1 cellular context compared by ENCODE assay signal in the genomic region with DNA sequence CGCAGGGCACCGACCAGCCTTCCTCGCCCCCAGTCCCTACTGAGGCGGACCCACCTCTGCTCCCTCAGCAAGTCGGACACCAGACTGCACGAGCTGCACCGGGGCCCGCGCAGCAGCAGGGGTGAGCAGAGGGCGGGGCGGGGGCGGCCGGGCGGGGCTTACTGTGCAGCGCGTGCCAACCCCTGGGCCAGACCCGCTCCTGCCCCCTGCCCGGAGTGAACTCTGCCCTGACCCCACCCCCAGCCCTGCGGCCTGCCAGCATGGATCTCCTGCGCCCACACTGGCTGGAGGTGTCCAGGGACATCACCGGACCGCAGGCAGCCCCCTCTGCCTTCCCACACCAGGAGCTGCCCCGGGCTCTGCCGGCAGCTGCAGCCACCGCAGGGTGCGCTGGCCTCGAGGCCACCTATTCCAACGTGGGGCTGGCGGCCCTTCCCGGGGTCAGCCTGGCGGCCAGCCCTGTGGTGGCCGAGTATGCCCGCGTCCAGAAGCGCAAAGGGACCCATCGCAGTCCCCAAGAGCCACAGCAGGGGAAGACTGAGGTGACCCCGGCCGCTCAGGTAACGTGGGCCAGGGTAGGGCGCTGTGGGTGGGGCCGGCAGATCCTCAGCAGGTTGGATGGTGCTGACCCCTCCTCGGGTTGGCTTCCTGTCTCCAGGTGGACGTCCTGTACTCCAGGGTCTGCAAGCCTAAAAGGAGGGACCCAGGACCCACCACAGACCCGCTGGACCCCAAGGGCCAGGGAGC.
TF ChIP-seq lines count a peak whose summit lies in the region.

No MANE protein-coding gene starts in this region.

TF ChIP-seq in HepG2, 621 proteins besides CTCF, POLR2A, EP300 and RAD21 (continued from another document and continues in another):
- TF ChIP-seq ESRRA (CRISPR knock-in tag; IDR thresholded peaks at IDR 0.05; ENCODE audit: low read depth) (peak; percentile 81), ZNF460 (CRISPR knock-in tag; IDR thresholded peaks at IDR 0.05; ENCODE audit: borderline replicate concordance) (no peak), ZNF788 (CRISPR knock-in tag; IDR thresholded peaks at IDR 0.05; ENCODE audit: borderline replicate concordance) (peak; percentile 94), ARHGAP35 (CRISPR knock-in tag; IDR thresholded peaks at IDR 0.05; ENCODE audit: borderline replicate concordance) (no peak; the same call in 1 of the 2 replicates), MED1 (CRISPR knock-in tag; IDR thresholded peaks at IDR 0.05) (peak; percentile 86), SMARCE1 (IDR thresholded peaks at IDR 0.05; ENCODE audit: borderline replicate concordance) (no peak), ZFP37 (CRISPR knock-in tag; IDR thresholded peaks at IDR 0.05; ENCODE audit: borderline replicate concordance) (peak; percentile 30; the same call in 1 of the 2 replicates), NRL (CRISPR knock-in tag; IDR thresholded peaks at IDR 0.05; ENCODE audit: borderline replicate concordance) (peak; percentile 95; the same call in 1 of the 2 replicates), ZNF841 (CRISPR knock-in tag; IDR thresholded peaks at IDR 0.05; ENCODE audit: borderline replicate concordance) (0 out of 2 replicates have a peak, but pooled peaks have one; percentile 79), ZNF331 (CRISPR knock-in tag; IDR thresholded peaks at IDR 0.05) (peak; percentile 79; the same call in 1 of the 2 replicates), POLR2AphosphoS5 (IDR thresholded peaks at IDR 0.05; ENCODE audit: low read depth, low read length) (peak; percentile 97), HNF4G (IDR thresholded peaks at IDR 0.05; ENCODE audit: borderline replicate concordance, low read depth, low read length) (peak; percentile 96), HNF4G (CRISPR knock-in tag; IDR thresholded peaks at IDR 0.05; ENCODE audit: borderline replicate concordance, low read depth) (peak; percentile 93), ZFY (CRISPR knock-in tag; IDR thresholded peaks at IDR 0.05) (peak; percentile 91), KLF13 (CRISPR knock-in tag; IDR thresholded peaks at IDR 0.05) (peak; percentile 94; the same call in 1 of the 2 replicates), ZNF432 (CRISPR knock-in tag; IDR thresholded peaks at IDR 0.05; ENCODE audit: borderline replicate concordance) (no peak), HNF4A (CRISPR knock-in tag; IDR thresholded peaks at IDR 0.05) (peak; percentile 95), MED13 (CRISPR knock-in tag; IDR thresholded peaks at IDR 0.05) (peak; percentile 98), ZNF557 (CRISPR knock-in tag; IDR thresholded peaks at IDR 0.05) (peak; percentile 60; the same call in 1 of the 2 replicates), ZFP90 (CRISPR knock-in tag; IDR thresholded peaks at IDR 0.05; ENCODE audit: borderline replicate concordance) (peak; percentile 84), ZNF333 (CRISPR knock-in tag; IDR thresholded peaks at IDR 0.05; ENCODE audit: borderline replicate concordance) (no peak; the same call in 1 of the 2 replicates), ZBTB7B (CRISPR knock-in tag; IDR thresholded peaks at IDR 0.05) (0 out of 2 replicates have a peak, but pooled peaks have one; percentile 28), BCL6 (CRISPR knock-in tag; IDR thresholded peaks at IDR 0.05) (peak; percentile 72; the same call in 1 of the 2 replicates), HOXD1 (CRISPR knock-in tag; IDR thresholded peaks at IDR 0.05) (peak; percentile 76; the same call in 1 of the 2 replicates), HIVEP1 (CRISPR knock-in tag; IDR thresholded peaks at IDR 0.05) (peak; percentile 88), NAIF1 (CRISPR knock-in tag; IDR thresholded peaks at IDR 0.05; ENCODE audit: borderline replicate concordance) (no peak), ZNF256 (CRISPR knock-in tag; conservative IDR thresholded peaks at IDR 0.05) (peak; percentile 57; the same call in 1 of the 2 replicates), TEAD3 (CRISPR knock-in tag; optimal IDR thresholded peaks at IDR 0.05; ENCODE audit: borderline replicate concordance) (peak; percentile 86), SP2 (CRISPR knock-in tag; IDR thresholded peaks at IDR 0.05) (peak; percentile 12), ZNF335 (CRISPR knock-in tag; IDR thresholded peaks at IDR 0.05) (peak; percentile 83), MEIS1 (CRISPR knock-in tag; IDR thresholded peaks at IDR 0.05; ENCODE audit: borderline replicate concordance) (peak; percentile 74), MEIS2 (CRISPR knock-in tag; IDR thresholded peaks at IDR 0.05) (peak; percentile 57; the same call in 1 of the 2 replicates), SIN3A (IDR thresholded peaks at IDR 0.05; ENCODE audit: borderline replicate concordance, low read depth, low read length) (peak; percentile 92), SALL1 (CRISPR knock-in tag; IDR thresholded peaks at IDR 0.05) (peak; percentile 73; the same call in 1 of the 2 replicates)
- TF ChIP-seq, protein P1, sequence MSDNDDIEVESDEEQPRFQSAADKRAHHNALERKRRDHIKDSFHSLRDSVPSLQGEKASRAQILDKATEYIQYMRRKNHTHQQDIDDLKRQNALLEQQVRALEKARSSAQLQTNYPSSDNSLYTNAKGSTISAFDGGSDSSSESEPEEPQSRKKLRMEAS (IDR thresholded peaks at IDR 0.05), result peak; percentile 93
- TF ChIP-seq, protein P2, sequence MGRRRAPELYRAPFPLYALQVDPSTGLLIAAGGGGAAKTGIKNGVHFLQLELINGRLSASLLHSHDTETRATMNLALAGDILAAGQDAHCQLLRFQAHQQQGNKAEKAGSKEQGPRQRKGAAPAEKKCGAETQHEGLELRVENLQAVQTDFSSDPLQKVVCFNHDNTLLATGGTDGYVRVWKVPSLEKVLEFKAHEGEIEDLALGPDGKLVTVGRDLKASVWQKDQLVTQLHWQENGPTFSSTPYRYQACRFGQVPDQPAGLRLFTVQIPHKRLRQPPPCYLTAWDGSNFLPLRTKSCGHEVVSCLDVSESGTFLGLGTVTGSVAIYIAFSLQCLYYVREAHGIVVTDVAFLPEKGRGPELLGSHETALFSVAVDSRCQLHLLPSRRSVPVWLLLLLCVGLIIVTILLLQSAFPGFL (CRISPR knock-in tag; IDR thresholded peaks at IDR 0.05), result no peak; the same call in 1 of the 2 replicates
- TF ChIP-seq, protein P3, sequence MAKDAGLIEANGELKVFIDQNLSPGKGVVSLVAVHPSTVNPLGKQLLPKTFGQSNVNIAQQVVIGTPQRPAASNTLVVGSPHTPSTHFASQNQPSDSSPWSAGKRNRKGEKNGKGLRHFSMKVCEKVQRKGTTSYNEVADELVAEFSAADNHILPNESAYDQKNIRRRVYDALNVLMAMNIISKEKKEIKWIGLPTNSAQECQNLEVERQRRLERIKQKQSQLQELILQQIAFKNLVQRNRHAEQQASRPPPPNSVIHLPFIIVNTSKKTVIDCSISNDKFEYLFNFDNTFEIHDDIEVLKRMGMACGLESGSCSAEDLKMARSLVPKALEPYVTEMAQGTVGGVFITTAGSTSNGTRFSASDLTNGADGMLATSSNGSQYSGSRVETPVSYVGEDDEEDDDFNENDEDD (CRISPR knock-in tag; IDR thresholded peaks at IDR 0.05; ENCODE audit: borderline replicate concordance), result peak; percentile 53
- TF ChIP-seq, protein P4, sequence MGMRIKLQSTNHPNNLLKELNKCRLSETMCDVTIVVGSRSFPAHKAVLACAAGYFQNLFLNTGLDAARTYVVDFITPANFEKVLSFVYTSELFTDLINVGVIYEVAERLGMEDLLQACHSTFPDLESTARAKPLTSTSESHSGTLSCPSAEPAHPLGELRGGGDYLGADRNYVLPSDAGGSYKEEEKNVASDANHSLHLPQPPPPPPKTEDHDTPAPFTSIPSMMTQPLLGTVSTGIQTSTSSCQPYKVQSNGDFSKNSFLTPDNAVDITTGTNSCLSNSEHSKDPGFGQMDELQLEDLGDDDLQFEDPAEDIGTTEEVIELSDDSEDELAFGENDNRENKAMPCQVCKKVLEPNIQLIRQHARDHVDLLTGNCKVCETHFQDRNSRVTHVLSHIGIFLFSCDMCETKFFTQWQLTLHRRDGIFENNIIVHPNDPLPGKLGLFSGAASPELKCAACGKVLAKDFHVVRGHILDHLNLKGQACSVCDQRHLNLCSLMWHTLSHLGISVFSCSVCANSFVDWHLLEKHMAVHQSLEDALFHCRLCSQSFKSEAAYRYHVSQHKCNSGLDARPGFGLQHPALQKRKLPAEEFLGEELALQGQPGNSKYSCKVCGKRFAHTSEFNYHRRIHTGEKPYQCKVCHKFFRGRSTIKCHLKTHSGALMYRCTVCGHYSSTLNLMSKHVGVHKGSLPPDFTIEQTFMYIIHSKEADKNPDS (CRISPR knock-in tag; IDR thresholded peaks at IDR 0.05), result peak; percentile 27; the same call in 1 of the 2 replicates
- TF ChIP-seq, protein P5, sequence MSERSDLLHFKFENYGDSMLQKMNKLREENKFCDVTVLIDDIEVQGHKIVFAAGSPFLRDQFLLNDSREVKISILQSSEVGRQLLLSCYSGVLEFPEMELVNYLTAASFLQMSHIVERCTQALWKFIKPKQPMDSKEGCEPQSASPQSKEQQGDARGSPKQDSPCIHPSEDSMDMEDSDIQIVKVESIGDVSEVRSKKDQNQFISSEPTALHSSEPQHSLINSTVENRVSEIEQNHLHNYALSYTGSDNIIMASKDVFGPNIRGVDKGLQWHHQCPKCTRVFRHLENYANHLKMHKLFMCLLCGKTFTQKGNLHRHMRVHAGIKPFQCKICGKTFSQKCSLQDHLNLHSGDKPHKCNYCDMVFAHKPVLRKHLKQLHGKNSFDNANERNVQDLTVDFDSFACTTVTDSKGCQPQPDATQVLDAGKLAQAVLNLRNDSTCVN (CRISPR knock-in tag; IDR thresholded peaks at IDR 0.05; ENCODE audit: borderline replicate concordance), result peak; percentile 81; the same call in 1 of the 2 replicates
- TF ChIP-seq, protein P6, sequence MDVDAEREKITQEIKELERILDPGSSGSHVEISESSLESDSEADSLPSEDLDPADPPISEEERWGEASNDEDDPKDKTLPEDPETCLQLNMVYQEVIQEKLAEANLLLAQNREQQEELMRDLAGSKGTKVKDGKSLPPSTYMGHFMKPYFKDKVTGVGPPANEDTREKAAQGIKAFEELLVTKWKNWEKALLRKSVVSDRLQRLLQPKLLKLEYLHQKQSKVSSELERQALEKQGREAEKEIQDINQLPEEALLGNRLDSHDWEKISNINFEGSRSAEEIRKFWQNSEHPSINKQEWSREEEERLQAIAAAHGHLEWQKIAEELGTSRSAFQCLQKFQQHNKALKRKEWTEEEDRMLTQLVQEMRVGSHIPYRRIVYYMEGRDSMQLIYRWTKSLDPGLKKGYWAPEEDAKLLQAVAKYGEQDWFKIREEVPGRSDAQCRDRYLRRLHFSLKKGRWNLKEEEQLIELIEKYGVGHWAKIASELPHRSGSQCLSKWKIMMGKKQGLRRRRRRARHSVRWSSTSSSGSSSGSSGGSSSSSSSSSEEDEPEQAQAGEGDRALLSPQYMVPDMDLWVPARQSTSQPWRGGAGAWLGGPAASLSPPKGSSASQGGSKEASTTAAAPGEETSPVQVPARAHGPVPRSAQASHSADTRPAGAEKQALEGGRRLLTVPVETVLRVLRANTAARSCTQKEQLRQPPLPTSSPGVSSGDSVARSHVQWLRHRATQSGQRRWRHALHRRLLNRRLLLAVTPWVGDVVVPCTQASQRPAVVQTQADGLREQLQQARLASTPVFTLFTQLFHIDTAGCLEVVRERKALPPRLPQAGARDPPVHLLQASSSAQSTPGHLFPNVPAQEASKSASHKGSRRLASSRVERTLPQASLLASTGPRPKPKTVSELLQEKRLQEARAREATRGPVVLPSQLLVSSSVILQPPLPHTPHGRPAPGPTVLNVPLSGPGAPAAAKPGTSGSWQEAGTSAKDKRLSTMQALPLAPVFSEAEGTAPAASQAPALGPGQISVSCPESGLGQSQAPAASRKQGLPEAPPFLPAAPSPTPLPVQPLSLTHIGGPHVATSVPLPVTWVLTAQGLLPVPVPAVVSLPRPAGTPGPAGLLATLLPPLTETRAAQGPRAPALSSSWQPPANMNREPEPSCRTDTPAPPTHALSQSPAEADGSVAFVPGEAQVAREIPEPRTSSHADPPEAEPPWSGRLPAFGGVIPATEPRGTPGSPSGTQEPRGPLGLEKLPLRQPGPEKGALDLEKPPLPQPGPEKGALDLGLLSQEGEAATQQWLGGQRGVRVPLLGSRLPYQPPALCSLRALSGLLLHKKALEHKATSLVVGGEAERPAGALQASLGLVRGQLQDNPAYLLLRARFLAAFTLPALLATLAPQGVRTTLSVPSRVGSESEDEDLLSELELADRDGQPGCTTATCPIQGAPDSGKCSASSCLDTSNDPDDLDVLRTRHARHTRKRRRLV (CRISPR knock-in tag; IDR thresholded peaks at IDR 0.05), result peak; percentile 85
- TF ChIP-seq, protein P7, sequence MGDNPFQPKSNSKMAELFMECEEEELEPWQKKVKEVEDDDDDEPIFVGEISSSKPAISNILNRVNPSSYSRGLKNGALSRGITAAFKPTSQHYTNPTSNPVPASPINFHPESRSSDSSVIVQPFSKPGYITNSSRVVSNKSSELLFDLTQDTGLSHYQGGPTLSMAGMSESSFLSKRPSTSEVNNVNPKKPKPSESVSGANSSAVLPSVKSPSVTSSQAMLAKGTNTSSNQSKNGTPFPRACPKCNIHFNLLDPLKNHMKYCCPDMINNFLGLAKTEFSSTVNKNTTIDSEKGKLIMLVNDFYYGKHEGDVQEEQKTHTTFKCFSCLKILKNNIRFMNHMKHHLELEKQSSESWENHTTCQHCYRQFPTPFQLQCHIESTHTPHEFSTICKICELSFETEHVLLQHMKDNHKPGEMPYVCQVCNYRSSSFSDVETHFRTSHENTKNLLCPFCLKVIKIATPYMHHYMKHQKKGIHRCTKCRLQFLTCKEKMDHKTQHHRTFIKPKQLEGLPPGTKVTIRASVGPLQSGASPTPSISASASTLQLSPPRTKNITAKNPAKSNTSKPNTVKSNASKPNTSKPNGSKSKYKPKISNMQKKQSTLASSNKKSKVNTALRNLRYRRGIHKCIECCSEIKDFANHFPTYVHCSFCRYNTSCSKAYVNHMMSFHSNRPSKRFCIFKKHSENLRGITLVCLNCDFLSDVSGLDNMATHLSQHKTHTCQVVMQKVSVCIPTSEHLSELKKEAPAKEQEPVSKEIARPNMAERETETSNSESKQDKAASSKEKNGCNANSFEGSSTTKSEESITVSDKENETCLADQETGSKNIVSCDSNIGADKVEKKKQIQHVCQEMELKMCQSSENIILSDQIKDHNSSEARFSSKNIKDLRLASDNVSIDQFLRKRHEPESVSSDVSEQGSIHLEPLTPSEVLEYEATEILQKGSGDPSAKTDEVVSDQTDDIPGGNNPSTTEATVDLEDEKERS (CRISPR knock-in tag; IDR thresholded peaks at IDR 0.05), result peak; percentile 66
- TF ChIP-seq, protein P8, sequence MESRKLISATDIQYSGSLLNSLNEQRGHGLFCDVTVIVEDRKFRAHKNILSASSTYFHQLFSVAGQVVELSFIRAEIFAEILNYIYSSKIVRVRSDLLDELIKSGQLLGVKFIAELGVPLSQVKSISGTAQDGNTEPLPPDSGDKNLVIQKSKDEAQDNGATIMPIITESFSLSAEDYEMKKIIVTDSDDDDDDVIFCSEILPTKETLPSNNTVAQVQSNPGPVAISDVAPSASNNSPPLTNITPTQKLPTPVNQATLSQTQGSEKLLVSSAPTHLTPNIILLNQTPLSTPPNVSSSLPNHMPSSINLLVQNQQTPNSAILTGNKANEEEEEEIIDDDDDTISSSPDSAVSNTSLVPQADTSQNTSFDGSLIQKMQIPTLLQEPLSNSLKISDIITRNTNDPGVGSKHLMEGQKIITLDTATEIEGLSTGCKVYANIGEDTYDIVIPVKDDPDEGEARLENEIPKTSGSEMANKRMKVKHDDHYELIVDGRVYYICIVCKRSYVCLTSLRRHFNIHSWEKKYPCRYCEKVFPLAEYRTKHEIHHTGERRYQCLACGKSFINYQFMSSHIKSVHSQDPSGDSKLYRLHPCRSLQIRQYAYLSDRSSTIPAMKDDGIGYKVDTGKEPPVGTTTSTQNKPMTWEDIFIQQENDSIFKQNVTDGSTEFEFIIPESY (CRISPR knock-in tag; IDR thresholded peaks at IDR 0.05), result peak; percentile 62
